In genomic region chr17:50148226-50149098, GRCh38 we compare ENCODE assay signal across 8 cellular contexts. TPM values are rescaled to one million over a fixed set of nuclear protein-coding genes. Genes with fewer than 3 reads are reported as not detected.
DNase-seq lines count a peak whose midpoint lies in the region; ATAC-seq and TF ChIP-seq lines count a peak whose summit lies in the region.

No MANE protein-coding gene starts in this region.

- H3K27ac ChIP-seq in endodermal cell (ENCODE audit: low read depth, low read length) (no peak overlapping the region), mucosa of rectum (ENCODE audit: low read depth in 2 of 2, low read length in 2 of 2) (peak overlapping the region; percentile 88 to 92)

- peak; percentile 48 for TF ChIP-seq CTCF in endodermal cell (conservative IDR thresholded peaks at IDR 0.05)

- peak overlapping the region; percentile 68 for H3K4me3 Mint-ChIP-seq in endodermal cell

- peaks cover 5% of the 10 kb centered on the region for H3K27me3 Mint-ChIP-seq in endodermal cell (ENCODE audit: insufficient read depth)

- H3K9ac ChIP-seq in endodermal cell (ENCODE audit: extremely low read depth, low read length, poor library complexity, severe bottlenecking): no peak overlapping the region
- H3K9ac ChIP-seq in mucosa of rectum (ENCODE audit: low read depth in 1 of 2, low read length in 2 of 2): peak overlapping the region; percentile 32 to 56

- H3K4me1 ChIP-seq in endodermal cell (ENCODE audit: control insufficient read depth, insufficient read depth, low read length) (peaks cover 13% of the 10 kb centered on the region), mucosa of rectum (ENCODE audit: control insufficient read depth in 2 of 2, insufficient read depth in 2 of 2, low read length in 2 of 2) (peaks cover 51% of the 10 kb centered on the region in 2 donors)

- H3K27me3 ChIP-seq in endodermal cell (ENCODE audit: control insufficient read depth, insufficient read depth, low read length, poor library complexity, severe bottlenecking) (no peaks in the 10 kb centered on the region), mucosa of rectum (ENCODE audit: control insufficient read depth in 2 of 2, insufficient read depth in 2 of 2, low read length in 2 of 2) (no peaks in the 10 kb centered on the region)

- no peaks in the 10 kb centered on the region for H3K9me3 Mint-ChIP-seq in endodermal cell

- peak overlapping the region; percentile 72 for H3K4me3 ChIP-seq in endodermal cell (ENCODE audit: low read length)
- peak overlapping the region; percentile 69 to 79 for H3K4me3 ChIP-seq in mucosa of rectum (ENCODE audit: low read length in 2 of 2)

- H3K4me1 Mint-ChIP-seq in endodermal cell: peaks cover 21% of the 10 kb centered on the region

- H3K36me3 ChIP-seq in endodermal cell (ENCODE audit: control insufficient read depth, insufficient read depth, low read length): peaks cover 12% of the 10 kb centered on the region
- H3K36me3 ChIP-seq in mucosa of rectum (ENCODE audit: control insufficient read depth in 2 of 2, insufficient read depth in 2 of 2, low read length in 2 of 2): peaks cover 16 to 24% of the 10 kb centered on the region in 2 donors

- WGBS in endodermal cell (ENCODE audit: insufficient coverage in 1 of 2, insufficient read length in 1 of 2), 2 experiments: 11% methylated on average over 27 of the region's 27 CpGs; no CpG with 5 or more reads in 1 of the 2 experiments

- H3K9me3 ChIP-seq in endodermal cell (ENCODE audit: control insufficient read depth, low read length) (no peaks in the 10 kb centered on the region), mucosa of rectum (ENCODE audit: control insufficient read depth in 2 of 2, low read length in 2 of 2) (no peaks in the 10 kb centered on the region)

- peak; percentile 68 for DNase-seq in ELR (ENCODE audit: low read depth)
- DNase-seq in NCI-H82 (lab: John Stamatoyannopoulos, UW): peak; percentile 61
- peak; percentile 89 for DNase-seq in activated CD8-positive, alpha-beta memory T cell treated with anti-CD3 and anti-CD28 coated beads for 24 hours
- DNase-seq in endodermal cell: peak; percentile 89
- DNase-seq in stimulated activated CD8-positive, alpha-beta memory T cell treated with anti-CD3 and anti-CD28 coated beads, Interleukin-7, amount 100 ng/mL, for 4 hours (ENCODE audit: low read depth in 2 of 2): peak; percentile 87 to 89
- DNase-seq in NCI-H1092 treated with DMSO at 0.1 percent for 48 hours (lab: John Stamatoyannopoulos, UW): no peak

- peak overlapping the region; percentile 55 for H3K27ac Mint-ChIP-seq in endodermal cell

- ATAC-seq in HG02610 (IDR thresholded peaks at IDR 0.05; ENCODE audit: unreplicated experiment): peak; percentile 49

- peaks cover 16% of the 10 kb centered on the region for H3K36me3 Mint-ChIP-seq in endodermal cell (ENCODE audit: low read depth)

RNA-seq across cellular contexts. Expression of gene PPP1R9B, which starts 2.0 kb away (rescaled TPM):
- total RNA-seq in endodermal cell: 10 to 100 TPM; 24.1 to 34.6 TPM
- polyA plus RNA-seq in endodermal cell (2013, experiment 1 of 2): 27.5 TPM
- 28.4 TPM for polyA plus RNA-seq in endodermal cell (2013, experiment 2 of 2)

RNA-seq across cellular contexts. Expression of gene SGCA, which starts 17.3 kb away (rescaled TPM):
- total RNA-seq in endodermal cell: 1 to 10 TPM in 1 of 2 donors, under 1 TPM in 1; 0.51 to 2.6 TPM
- 0.75 TPM for polyA plus RNA-seq in endodermal cell (2013, experiment 1 of 2)
- polyA plus RNA-seq in endodermal cell (2013, experiment 2 of 2): 0.46 TPM

RNA-seq across cellular contexts. Expression of gene SAMD14, which starts 18.5 kb away (rescaled TPM):
- total RNA-seq in endodermal cell: 10 to 100 TPM in 1 of 2 donors, 1 to 10 TPM in 1; 9.5 to 23.2 TPM
- 28.9 TPM for polyA plus RNA-seq in endodermal cell (2013, experiment 1 of 2)
- 28.6 TPM for polyA plus RNA-seq in endodermal cell (2013, experiment 2 of 2)

RNA-seq across cellular contexts. Expression of gene COL1A1, which starts 53.0 kb away (rescaled TPM):
- total RNA-seq in endodermal cell: 10 to 100 TPM; 62.2 to 85.6 TPM
- 115 TPM for polyA plus RNA-seq in endodermal cell (2013, experiment 1 of 2)
- polyA plus RNA-seq in endodermal cell (2013, experiment 2 of 2): 126 TPM

RNA-seq across cellular contexts. Expression of gene PDK2, which starts 53.3 kb away (rescaled TPM):
- total RNA-seq in endodermal cell: 10 to 100 TPM; 23.0 to 24.2 TPM
- polyA plus RNA-seq in endodermal cell (2013, experiment 1 of 2): 24.0 TPM
- 20.7 TPM for polyA plus RNA-seq in endodermal cell (2013, experiment 2 of 2)
